1 cellular context compared by ENCODE assay signal in genomic region chr4:164959421-164959820, GRCh38. TPM values are rescaled to one million over a fixed set of nuclear protein-coding genes. Genes with fewer than 3 reads are reported as not detected.
"Had no signal": no experiment of that assay in that cellular context is flagged by ENCODE, and none has a peak within 500 bp of the region (broad histone marks: within the 10 kb centered on the region; RNA-seq: fewer than 3 reads in every experiment).

No MANE protein-coding gene starts in this region.

RNA-seq across cellular contexts. Expression of gene TRIM61, which starts 18.0 kb away (rescaled TPM):
- total RNA-seq: osteocyte had no signal
